Comparison of ENCODE assay signal across 1 cellular context in genomic region chr13:101007245-101007644, GRCh38.
TF ChIP-seq lines count a peak whose summit lies in the region.

No MANE protein-coding gene starts in this region.

TF ChIP-seq in WTC11, 78 proteins besides CTCF, POLR2A, EP300 and RAD21 (continued from another document):
- TF ChIP-seq ATF2 (CRISPR knock-in tag; IDR thresholded peaks at IDR 0.05; ENCODE audit: borderline replicate concordance, low read depth) (no peak), PRDM15 (CRISPR knock-in tag; IDR thresholded peaks at IDR 0.05) (no peak), ATF3 (CRISPR knock-in tag; conservative IDR thresholded peaks at IDR 0.05) (no peak), RELA (CRISPR knock-in tag; IDR thresholded peaks at IDR 0.05; ENCODE audit: borderline replicate concordance) (no peak), MYBL2 (CRISPR knock-in tag; IDR thresholded peaks at IDR 0.05) (no peak), RORB (CRISPR knock-in tag; IDR thresholded peaks at IDR 0.05) (no peak), USF1 (CRISPR knock-in tag; IDR thresholded peaks at IDR 0.05) (no peak), NR2C2 (CRISPR knock-in tag; IDR thresholded peaks at IDR 0.05) (no peak), ATF6 (CRISPR knock-in tag; IDR thresholded peaks at IDR 0.05) (no peak), ZNF396 (CRISPR knock-in tag; IDR thresholded peaks at IDR 0.05; ENCODE audit: borderline replicate concordance) (no peak), ZNF281 (CRISPR knock-in tag; IDR thresholded peaks at IDR 0.05) (no peak)
